1 cellular context compared by ENCODE assay signal in genomic region chr19:43229315-43229714, GRCh38.
TF ChIP-seq lines count a peak whose summit lies in the region.

No MANE protein-coding gene starts in this region.

TF ChIP-seq in H1, 55 proteins besides CTCF, POLR2A, EP300 and RAD21:
- TF ChIP-seq CREB1 (IDR thresholded peaks at IDR 0.05) (no peak), RBBP5 (IDR thresholded peaks at IDR 0.05; ENCODE audit: borderline replicate concordance, low read depth, low read length) (no peak), SIN3A (conservative IDR thresholded peaks at IDR 0.05 in 1 of 2, IDR thresholded peaks at IDR 0.05 in 1 of 2; ENCODE audit: low read depth in 1 of 2, low read length in 2 of 2) (no peak), JUND (IDR thresholded peaks at IDR 0.05; ENCODE audit: low read length) (no peak), BACH1 (IDR thresholded peaks at IDR 0.05; ENCODE audit: low read length) (no peak), HDAC2 (IDR thresholded peaks at IDR 0.05; ENCODE audit: borderline replicate concordance in 1 of 2, low read depth in 2 of 2, low read length in 2 of 2) (no peak), KDM1A (IDR thresholded peaks at IDR 0.05; ENCODE audit: borderline replicate concordance, low read length) (no peak), BCL11A (IDR thresholded peaks at IDR 0.05; ENCODE audit: low read depth in 2 of 2, low read length in 2 of 2) (no peak), CHD7 (IDR thresholded peaks at IDR 0.05; ENCODE audit: insufficient replicate concordance, low read length) (no peak)
TF ChIP-seq in H1: peak in this region for 0.
